ENCODE assay signal across 22 cellular contexts in genomic region chr14:66206554-66206953, GRCh38.
DNase-seq lines count a peak whose midpoint lies in the region; ATAC-seq, FAIRE-seq and TF ChIP-seq lines count a peak whose summit lies in the region.
"Had no signal": no experiment of that assay in that cellular context is flagged by ENCODE, and none has a peak within 500 bp of the region (broad histone marks: within the 10 kb centered on the region; RNA-seq: fewer than 3 reads in every experiment).

No MANE protein-coding gene starts in this region.

- no peaks in the 10 kb centered on the region for H3K36me3 ChIP-seq in GM12878 (ENCODE audit: control insufficient read depth in 2 of 2, insufficient read depth in 2 of 2, low read length in 1 of 2)
- H3K36me3 ChIP-seq in subcutaneous abdominal adipose tissue (ENCODE audit: control insufficient read depth in 5 of 5, insufficient read depth in 5 of 5, low read length in 5 of 5): no peaks in the 10 kb centered on the region
- no peaks in the 10 kb centered on the region for H3K36me3 ChIP-seq in small intestine (ENCODE audit: control insufficient read depth in 2 of 2, insufficient read depth in 2 of 2, low read length in 2 of 2)
- H3K36me3 ChIP-seq: MG63, SJSA1 had no signal

- FAIRE-seq in GM12878 (lab: Jason Lieb, UNC) (no peak), small intestine (lab: Jason Lieb, UNC) (no peak)
- FAIRE-seq: H54, HepG2 had no signal

- H3K27ac ChIP-seq in GM12878 (ENCODE audit: control insufficient read depth, insufficient read depth) (no peak overlapping the region), subcutaneous abdominal adipose tissue (ENCODE audit: low read depth, low read length) (no peak overlapping the region), small intestine (ENCODE audit: low read depth in 1 of 2, low read length in 1 of 2) (no peak overlapping the region)
- H3K27ac ChIP-seq: PC-9, SJSA1 had no signal

- TF ChIP-seq EP300 in GM12878 (IDR thresholded peaks at IDR 0.05; ENCODE audit: borderline replicate concordance in 1 of 2, control insufficient read depth in 1 of 2, low read depth in 2 of 2, low read length in 2 of 2): no peak

- no peak overlapping the region for H3K4me3 Mint-ChIP-seq in activated CD8-positive, alpha-beta T cell treated with anti-CD3 and anti-CD28 coated beads for 36 hours
- H3K4me3 Mint-ChIP-seq in activated CD8-positive, alpha-beta T cell treated with anti-CD3 and anti-CD28 coated beads, Interleukin-2, amount 10 ng/mL, durations not matched to agents 7 days and 5 days: no peak overlapping the region

- no peak overlapping the region for H3K9ac ChIP-seq in GM12878 (ENCODE audit: control insufficient read depth, insufficient read depth, low read length)
- H3K9ac ChIP-seq in subcutaneous abdominal adipose tissue (ENCODE audit: low read length in 5 of 5): no peak overlapping the region

- no peak for ATAC-seq in activated CD8-positive, alpha-beta T cell treated with anti-CD3 and anti-CD28 coated beads for 36 hours
- ATAC-seq in activated CD8-positive, alpha-beta T cell treated with anti-CD3 and anti-CD28 coated beads, Interleukin-2, amount 10 ng/mL, durations not matched to agents 7 days and 5 days: no peak
- no peak for ATAC-seq in GM12878
- ATAC-seq in GM21528 (IDR thresholded peaks at IDR 0.05; ENCODE audit: low FRiP score, unreplicated experiment): no peak
- ATAC-seq: HepG2 had no signal

- intact Hi-C loops in activated CD8-positive, alpha-beta T cell treated with anti-CD3 and anti-CD28 coated beads for 36 hours (cut with micrococcal nuclease): no loop called here
- intact Hi-C loops in GM12878 (cut with micrococcal nuclease; ENCODE audit: unreplicated experiment): no loop called here

- in situ Hi-C loops in GM12878 (cut with MboI): no loop called here

- H3K9me3 Mint-ChIP-seq in activated CD8-positive, alpha-beta T cell treated with anti-CD3 and anti-CD28 coated beads for 36 hours: peaks cover 21% of the 10 kb centered on the region
- peaks cover 6% of the 10 kb centered on the region for H3K9me3 Mint-ChIP-seq in activated CD8-positive, alpha-beta T cell treated with anti-CD3 and anti-CD28 coated beads, Interleukin-2, amount 10 ng/mL, durations not matched to agents 7 days and 5 days (ENCODE audit: insufficient read depth)

- WGBS in GM12878 (ENCODE audit: insufficient coverage, insufficient replicate concordance, low lambda C conversion rate, missing lambda C conversion rate): 25% methylated on average over 2 of the region's 2 CpGs
- 76 to 83% (median 83%) methylated on average over 2 of the region's 2 CpGs for WGBS in small intestine, 3 donors

- H3K27me3 ChIP-seq in GM12878 (replicated peaks in 1 of 2; ENCODE audit: control insufficient read depth in 2 of 2, insufficient read depth in 2 of 2, low read length in 1 of 2) (no peaks in the 10 kb centered on the region), subcutaneous abdominal adipose tissue (ENCODE audit: control insufficient read depth in 5 of 5, insufficient read depth in 4 of 5, low read length in 5 of 5) (no peaks in the 10 kb centered on the region), small intestine (ENCODE audit: control insufficient read depth in 2 of 2, insufficient read depth in 2 of 2, low read length in 2 of 2) (peaks cover 0 to 2% of the 10 kb centered on the region in 2 donors)
- H3K27me3 ChIP-seq: MG63, SJSA1 had no signal

- peak; percentile 3 for DNase-seq in activated CD8-positive, alpha-beta T cell treated with anti-CD3 and anti-CD28 coated beads for 36 hours
- no peak for DNase-seq in activated CD8-positive, alpha-beta T cell treated with anti-CD3 and anti-CD28 coated beads, Interleukin-2, amount 10 ng/mL, durations not matched to agents 7 days and 5 days
- peak; percentile 4 for DNase-seq in NB4 (ENCODE audit: low read depth)
- no peak for DNase-seq in GM12878 (ENCODE audit: low read depth, low spot score)
- DNase-seq in SK-N-DZ (ENCODE audit: low spot score): no peak
- no peak for DNase-seq in small intestine
- DNase-seq: ACHN; GF-D8; Karpas-422; MG63; NCI-H2029 treated with DMSO at 0.1 percent for 48 hours; NCI-H226; NCI-H69; NK-92 treated with Interleukin-12 subunit alpha and Interleukin-12 subunit beta, amount 100 ng/mL, for 24 hours; PC-9; SW 1271 had no signal

- H3K4me1 Mint-ChIP-seq in activated CD8-positive, alpha-beta T cell treated with anti-CD3 and anti-CD28 coated beads for 36 hours (ENCODE audit: low read depth): no peaks in the 10 kb centered on the region
- no peaks in the 10 kb centered on the region for H3K4me1 Mint-ChIP-seq in activated CD8-positive, alpha-beta T cell treated with anti-CD3 and anti-CD28 coated beads, Interleukin-2, amount 10 ng/mL, durations not matched to agents 7 days and 5 days (ENCODE audit: low read depth)

- no peaks in the 10 kb centered on the region for H3K36me3 Mint-ChIP-seq in activated CD8-positive, alpha-beta T cell treated with anti-CD3 and anti-CD28 coated beads for 36 hours (ENCODE audit: low read depth)
- no peaks in the 10 kb centered on the region for H3K36me3 Mint-ChIP-seq in activated CD8-positive, alpha-beta T cell treated with anti-CD3 and anti-CD28 coated beads, Interleukin-2, amount 10 ng/mL, durations not matched to agents 7 days and 5 days (ENCODE audit: low read depth)

- H3K4me2 ChIP-seq in GM12878 (ENCODE audit: control insufficient read depth, insufficient read depth): no peak overlapping the region
- H3K4me2 ChIP-seq: PC-9 had no signal

- TF ChIP-seq POLR2A in NB4 (IDR thresholded peaks at IDR 0.05; ENCODE audit: extremely low read depth, insufficient read length) (no peak), GM12878 (IDR thresholded peaks at IDR 0.05; ENCODE audit: low read depth, low read length) (no peak)

- no TSS peak for BruUV-seq in GM12878 (replicated peaks; lab: Mats Ljungman, UMichigan)

- SMC1A ChIA-PET in GM12878 (lab: Charles Lee; ENCODE audit: uncharacterized antibody, unreplicated experiment): no interaction called here

- no peak for TF ChIP-seq RAD21 in GM12878 (IDR thresholded peaks at IDR 0.05; ENCODE audit: insufficient read depth, low read depth, low read length)

- POLR2A ChIA-PET in activated CD8-positive, alpha-beta T cell treated with anti-CD3 and anti-CD28 coated beads for 36 hours (lab: Charles Lee): no interaction called here
- POLR2A ChIA-PET in activated CD8-positive, alpha-beta T cell treated with anti-CD3 and anti-CD28 coated beads, Interleukin-2, amount 10 ng/mL, durations not matched to agents 7 days and 5 days (lab: Charles Lee): no interaction called here
- POLR2A ChIA-PET in GM12878 (lab: Charles Lee): no interaction called here

- H3K9me3 ChIP-seq in GM12878 (replicated peaks; ENCODE audit: control insufficient read depth, insufficient read depth, low read length) (no peaks in the 10 kb centered on the region; the same call in 2 of the 3 replicates), subcutaneous abdominal adipose tissue (ENCODE audit: control insufficient read depth in 5 of 5, low read length in 5 of 5) (peaks cover 0 to 17% (median 12%) of the 10 kb centered on the region in 5 donors), small intestine (ENCODE audit: control insufficient read depth, low read depth) (peaks cover 3% of the 10 kb centered on the region)
- H3K9me3 ChIP-seq: MG63, SJSA1 had no signal

- CTCF ChIA-PET in activated CD8-positive, alpha-beta T cell treated with anti-CD3 and anti-CD28 coated beads for 36 hours (lab: Charles Lee): interaction anchor here (0.6 kb wide), 1 partner anchor 28 kb away, joined by 3 read pairs; no protein-coding TSS in a partner anchor
- CTCF ChIA-PET in activated CD8-positive, alpha-beta T cell treated with anti-CD3 and anti-CD28 coated beads, Interleukin-2, amount 10 ng/mL, durations not matched to agents 7 days and 5 days (lab: Charles Lee): no interaction called here
- CTCF ChIA-PET in GM12878 (lab: Yijun Ruan, JAX): no interaction called here

- H2AFZ ChIP-seq in GM12878 (ENCODE audit: control insufficient read depth, low read depth, low read length): no peak overlapping the region
- H2AFZ ChIP-seq: PC-9 had no signal

- no peaks in the 10 kb centered on the region for H4K20me1 ChIP-seq in GM12878 (ENCODE audit: control insufficient read depth, insufficient read depth)

- TF ChIP-seq CTCF in activated CD8-positive, alpha-beta T cell treated with anti-CD3 and anti-CD28 coated beads for 36 hours (IDR thresholded peaks at IDR 0.05): no peak
- TF ChIP-seq CTCF in NB4 (IDR thresholded peaks at IDR 0.05; ENCODE audit: low read depth, low read length) (no peak), GM12878 (IDR thresholded peaks at IDR 0.05 in 2 of 3, conservative IDR thresholded peaks at IDR 0.05 in 1 of 3; ENCODE audit: control insufficient read depth in 2 of 3, extremely low read depth in 1 of 3, insufficient read depth in 1 of 3, low read depth in 3 of 3, low read length in 3 of 3) (no peak)

- no peak overlapping the region for H3K4me3 ChIP-seq in NB4 (ENCODE audit: low read depth, low read length)
- H3K4me3 ChIP-seq in GM12878: no peak overlapping the region
- peak overlapping the region in 3 of 5 donors; percentile 8 to 55 (median 44) for H3K4me3 ChIP-seq in subcutaneous abdominal adipose tissue (ENCODE audit: low read depth in 1 of 5, low read length in 5 of 5)
- H3K4me3 ChIP-seq in small intestine (ENCODE audit: low read depth in 1 of 2, low read length in 2 of 2): no peak overlapping the region
- H3K4me3 ChIP-seq: MG63, PC-9, SJSA1 had no signal

- H3K4me1 ChIP-seq in GM12878 (ENCODE audit: control insufficient read depth, insufficient read depth, low read length): no peaks in the 10 kb centered on the region
- H3K4me1 ChIP-seq in subcutaneous abdominal adipose tissue (ENCODE audit: control insufficient read depth in 5 of 5, insufficient read depth in 5 of 5, low read length in 5 of 5): no peaks in the 10 kb centered on the region
- H3K4me1 ChIP-seq in small intestine (ENCODE audit: control insufficient read depth in 2 of 2, insufficient read depth in 1 of 2, low read depth in 1 of 2, low read length in 1 of 2): no peaks in the 10 kb centered on the region
- H3K4me1 ChIP-seq: Caco-2, SJSA1 had no signal

- no peaks in the 10 kb centered on the region for H3K79me2 ChIP-seq in GM12878 (ENCODE audit: control insufficient read depth, insufficient read depth, low read length)

- RAD21 ChIA-PET in GM12878 (lab: Charles Lee; ENCODE audit: unreplicated experiment): no interaction called here

- H3K27ac Mint-ChIP-seq in activated CD8-positive, alpha-beta T cell treated with anti-CD3 and anti-CD28 coated beads for 36 hours: no peak overlapping the region
- H3K27ac Mint-ChIP-seq in activated CD8-positive, alpha-beta T cell treated with anti-CD3 and anti-CD28 coated beads, Interleukin-2, amount 10 ng/mL, durations not matched to agents 7 days and 5 days: no peak overlapping the region

- peaks cover 1% of the 10 kb centered on the region for H3K27me3 Mint-ChIP-seq in activated CD8-positive, alpha-beta T cell treated with anti-CD3 and anti-CD28 coated beads for 36 hours
- H3K27me3 Mint-ChIP-seq in activated CD8-positive, alpha-beta T cell treated with anti-CD3 and anti-CD28 coated beads, Interleukin-2, amount 10 ng/mL, durations not matched to agents 7 days and 5 days (ENCODE audit: low read depth): no peaks in the 10 kb centered on the region

TF ChIP-seq in GM12878, 131 proteins besides CTCF, POLR2A, EP300 and RAD21 (continues in another document):
- 0 out of 2 replicates have a peak, but pooled peaks have one; percentile 39 for TF ChIP-seq CBX5 (IDR thresholded peaks at IDR 0.05; ENCODE audit: low read depth)

Comparison
In these comparisons a context has a peak if more than half of its experiments do, and no peak if none do; other contexts are left out.
1. DNase-seq: peak in activated CD8-positive, alpha-beta T cell treated with anti-CD3 and anti-CD28 coated beads for 36 hours (single experiment) and NB4 (single experiment); none in activated CD8-positive, alpha-beta T cell treated with anti-CD3 and anti-CD28 coated beads, Interleukin-2, amount 10 ng/mL, durations not matched to agents 7 days and 5 days (single experiment), GM12878 (single experiment), SK-N-DZ (single experiment) and small intestine (single experiment).
2. H3K4me3 ChIP-seq: peak in subcutaneous abdominal adipose tissue (3 of 5); none in NB4 (single experiment), GM12878 (single experiment) and small intestine (0 of 2).